In genomic region chr9:21965401-21965951, GRCh38 we compare ENCODE assay signal across 8 cellular contexts. TPM values are rescaled to one million over a fixed set of nuclear protein-coding genes. Genes with fewer than 3 reads are reported as not detected.
DNase-seq lines count a peak whose midpoint lies in the region; ATAC-seq and TF ChIP-seq lines count a peak whose summit lies in the region.

No MANE protein-coding gene starts in this region.

- intact Hi-C loops in activated CD8-positive, alpha-beta T cell treated with anti-CD3 and anti-CD28 coated beads for 36 hours (cut with micrococcal nuclease), result loop anchor here (5.0 kb wide), 1 partner anchor 42 kb away; the partner anchor contains the start of gene CDKN2B
- intact Hi-C loops in posterior vena cava (cut with DNase I), result no loop called here

- CTCF ChIA-PET in BJ (lab: Yijun Ruan, JAX), result interaction anchor here (0.7 kb wide), 2 partner anchors 14 to 272 kb away, joined by 3 read pairs; no protein-coding TSS in a partner anchor
- CTCF ChIA-PET in activated CD8-positive, alpha-beta T cell treated with anti-CD3 and anti-CD28 coated beads for 36 hours (lab: Charles Lee), result interaction anchor here (0.9 to 1.2 kb wide), 2 partner anchors 43 to 488 kb away, joined by 3 to 5 read pairs; partner anchors contain the start of gene CDKN2B

- peak; percentile 86 for ATAC-seq in HG03196 (IDR thresholded peaks at IDR 0.05; ENCODE audit: unreplicated experiment)
- peak; percentile 75 for ATAC-seq in activated CD8-positive, alpha-beta T cell treated with anti-CD3 and anti-CD28 coated beads for 36 hours

- H3K27me3 ChIP-seq in BJ (ENCODE audit: control insufficient read depth, insufficient read depth, low read length), result peaks cover 36% of the 10 kb centered on the region

- DNase-seq in BJ (ENCODE audit: low read depth) (no peak), GM19238 (ENCODE audit: insufficient read length, low spot score) (peak; percentile 58), fibroblast of the aortic adventitia (ENCODE audit: low read depth) (peak; percentile 70), posterior vena cava (ENCODE audit: low spot score) (peak; percentile 84), putamen (ENCODE audit: low spot score) (no peak), kidney glomerular epithelial cell (lab: John Stamatoyannopoulos, UW) (no peak)
- peak; percentile 64 for DNase-seq in activated CD8-positive, alpha-beta T cell treated with anti-CD3 and anti-CD28 coated beads for 36 hours

- H3K36me3 ChIP-seq in BJ (ENCODE audit: control insufficient read depth, insufficient read depth, low read length), result no peaks in the 10 kb centered on the region

- no peak overlapping the region for H3K27ac Mint-ChIP-seq in activated CD8-positive, alpha-beta T cell treated with anti-CD3 and anti-CD28 coated beads for 36 hours

- TF ChIP-seq CTCF in BJ (IDR thresholded peaks at IDR 0.05; ENCODE audit: insufficient read depth, low read depth, low read length) (peak; percentile 78), fibroblast of the aortic adventitia (IDR thresholded peaks at IDR 0.05; ENCODE audit: insufficient read depth, low read length) (peak; percentile 68)
- peak; percentile 18 for TF ChIP-seq CTCF in activated CD8-positive, alpha-beta T cell treated with anti-CD3 and anti-CD28 coated beads for 36 hours (IDR thresholded peaks at IDR 0.05)

- H3K4me3 ChIP-seq in BJ (ENCODE audit: low read depth, low read length), result peak overlapping the region; percentile 30
- peak overlapping the region; percentile 39 for H3K4me3 ChIP-seq in fibroblast of the aortic adventitia (ENCODE audit: low read depth, low read length)

- peaks cover 90% of the 10 kb centered on the region for H3K27me3 Mint-ChIP-seq in activated CD8-positive, alpha-beta T cell treated with anti-CD3 and anti-CD28 coated beads for 36 hours

- H3K36me3 Mint-ChIP-seq in activated CD8-positive, alpha-beta T cell treated with anti-CD3 and anti-CD28 coated beads for 36 hours (ENCODE audit: low read depth), result peaks cover 13% of the 10 kb centered on the region

- H3K4me3 Mint-ChIP-seq in activated CD8-positive, alpha-beta T cell treated with anti-CD3 and anti-CD28 coated beads for 36 hours, result peak overlapping the region; percentile 45

- H3K9me3 Mint-ChIP-seq in activated CD8-positive, alpha-beta T cell treated with anti-CD3 and anti-CD28 coated beads for 36 hours, result peaks cover 14% of the 10 kb centered on the region

- peaks cover 7% of the 10 kb centered on the region for H3K4me1 Mint-ChIP-seq in activated CD8-positive, alpha-beta T cell treated with anti-CD3 and anti-CD28 coated beads for 36 hours (ENCODE audit: low read depth)

- POLR2A ChIA-PET in BJ (lab: Charles Lee), result no interaction called here
- POLR2A ChIA-PET in activated CD8-positive, alpha-beta T cell treated with anti-CD3 and anti-CD28 coated beads for 36 hours (lab: Charles Lee), result no interaction called here

RNA-seq across cellular contexts. Expression of gene CDKN2A, which starts 28.7 kb away (rescaled TPM):
- polyA plus RNA-seq in BJ (2011; rRNA removed), result 15.2 and 20.0 TPM in 2 replicates
- polyA minus RNA-seq in BJ (2011; rRNA and poly(A)+ RNA removed), result 4.2 and 5.0 TPM in 2 replicates
- 1 to 10 TPM; 2.1 to 2.5 TPM for total RNA-seq in activated CD8-positive, alpha-beta T cell treated with anti-CD3 and anti-CD28 coated beads for 36 hours
- 21.8 and 59.9 TPM in 2 replicates for total RNA-seq in fibroblast of the aortic adventitia (ENCODE audit: low replicate concordance)
- 1 to 10 TPM in 1 of 2 donors, under 1 TPM in 1; 0.81 to 1.4 TPM for total RNA-seq in posterior vena cava

RNA-seq across cellular contexts. Expression of gene CDKN2B-AS1, which starts 29.1 kb away (rescaled TPM):
- polyA plus RNA-seq in BJ (2011; rRNA removed), result 0.59 and 1.1 TPM in 2 replicates
- 1.2 and 2.1 TPM in 2 replicates for polyA minus RNA-seq in BJ (2011; rRNA and poly(A)+ RNA removed)
- total RNA-seq in activated CD8-positive, alpha-beta T cell treated with anti-CD3 and anti-CD28 coated beads for 36 hours, result under 1 TPM; 0.41 to 0.81 TPM
- total RNA-seq in fibroblast of the aortic adventitia (ENCODE audit: low replicate concordance), result 6.4 and 12.9 TPM in 2 replicates
- under 1 TPM; 0.65 to 1.00 TPM for total RNA-seq in posterior vena cava

RNA-seq across cellular contexts. Expression of gene CDKN2B, which starts 43.6 kb away (rescaled TPM):
- polyA plus RNA-seq in BJ (2011; rRNA removed), result 4.3 and 5.2 TPM in 2 replicates
- polyA minus RNA-seq in BJ (2011; rRNA and poly(A)+ RNA removed), result 2.6 and 3.0 TPM in 2 replicates
- not detected for total RNA-seq in activated CD8-positive, alpha-beta T cell treated with anti-CD3 and anti-CD28 coated beads for 36 hours
- total RNA-seq in fibroblast of the aortic adventitia (ENCODE audit: low replicate concordance), result 16.0 and 35.8 TPM in 2 replicates
- 1 to 10 TPM; 7.1 to 8.2 TPM for total RNA-seq in posterior vena cava

Comparison
In these comparisons a context has a peak if more than half of its experiments do, and no peak if none do; other contexts are left out.
1. DNase-seq: peak in GM19238 (single experiment), activated CD8-positive, alpha-beta T cell treated with anti-CD3 and anti-CD28 coated beads for 36 hours (single experiment), fibroblast of the aortic adventitia (single experiment) and posterior vena cava (single experiment); none in BJ (single experiment), putamen (single experiment) and kidney glomerular epithelial cell (single experiment).
2. CTCF ChIP-seq: peak in every context shown above with its lines; median percentile 78 in BJ; 68 in fibroblast of the aortic adventitia; 18 in activated CD8-positive, alpha-beta T cell treated with anti-CD3 and anti-CD28 coated beads for 36 hours.
3. RNA of gene CDKN2B, which starts 43.6 kb away (total RNA-seq): 16.0 to 35.8 TPM in fibroblast of the aortic adventitia and 7.1 to 8.2 TPM in posterior vena cava; not detected in activated CD8-positive, alpha-beta T cell treated with anti-CD3 and anti-CD28 coated beads for 36 hours; every median in the first group is over 4 times any median in the second.